In genomic region chr18:5146093-5146492, GRCh38 we compare ENCODE assay signal across 8 cellular contexts. TPM values are rescaled to one million over a fixed set of nuclear protein-coding genes. Genes with fewer than 3 reads are reported as not detected.
"Had no signal": no experiment of that assay in that cellular context is flagged by ENCODE, and none has a peak within 500 bp of the region (broad histone marks: within the 10 kb centered on the region; RNA-seq: fewer than 3 reads in every experiment).

No MANE protein-coding gene starts in this region.

- H3K4me2 ChIP-seq: KMS-11 had no signal

- H3K27ac ChIP-seq: HL-60, KMS-11 had no signal

- H3K9ac ChIP-seq: KMS-11 had no signal

- DNase-seq: IMR-90, KBM-7, KG1 had no signal

- H3K4me3 ChIP-seq: K562 had no signal

- ATAC-seq: HepG2, K562 had no signal

RNA-seq across cellular contexts. Expression of gene AKAIN1, which starts 51.0 kb away (rescaled TPM):
- polyA plus RNA-seq: HepG2, IgD-negative memory B cell, IMR-90, K562 had no signal
